Comparison of ENCODE assay signal across 23 cellular contexts in the genomic region with DNA sequence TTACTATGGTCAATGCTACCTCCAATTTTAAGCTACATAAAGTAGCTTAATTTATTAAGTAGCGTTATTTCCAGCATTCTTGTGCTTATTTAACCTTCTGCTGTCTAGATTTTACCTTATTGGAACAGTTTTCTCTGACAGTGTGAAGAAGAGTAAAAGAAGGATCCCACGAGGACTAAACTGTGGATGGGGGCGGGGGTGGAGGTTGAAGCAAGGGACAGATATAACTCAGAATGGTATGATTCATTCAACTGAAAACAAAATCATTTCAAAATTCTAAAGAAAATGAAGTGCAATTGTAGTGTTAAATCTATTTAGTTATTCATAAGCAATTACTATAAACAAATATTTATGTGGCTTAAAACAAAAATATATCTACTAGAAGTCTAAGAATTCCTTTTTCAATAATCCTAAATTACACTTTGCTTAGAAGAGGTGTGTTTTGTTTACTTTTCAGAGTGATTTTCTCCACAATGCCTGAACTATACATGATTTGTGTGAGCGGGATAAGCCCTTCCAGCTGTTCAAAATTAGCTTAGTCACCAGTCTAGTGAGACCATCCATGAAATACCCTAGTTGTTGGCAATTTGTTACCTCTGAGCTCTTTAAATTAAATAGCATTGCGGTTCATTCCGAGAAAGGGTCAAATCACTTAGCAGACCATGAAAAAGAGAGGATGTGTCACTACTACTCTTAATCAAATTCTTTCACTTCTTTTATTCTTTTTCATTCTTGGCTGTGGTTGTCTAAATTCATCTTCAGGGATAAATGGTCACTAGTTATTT. TPM values are rescaled to one million over a fixed set of nuclear protein-coding genes. Genes with fewer than 3 reads are reported as not detected.
A peak's percentile ranks its signal among the peaks of the same experiment; 100 is the strongest.
DNase-seq lines count a peak whose midpoint lies in the region; ATAC-seq, FAIRE-seq and TF ChIP-seq lines count a peak whose summit lies in the region.
"Had no signal": no experiment of that assay in that cellular context is flagged by ENCODE, and none has a peak within 500 bp of the region (broad histone marks: within the 10 kb centered on the region; RNA-seq: fewer than 3 reads in every experiment).

No MANE protein-coding gene starts in this region.

- no peaks in the 10 kb centered on the region; the same call in 2 of the 3 replicates for H3K9me3 ChIP-seq in GM12878 (replicated peaks; ENCODE audit: control insufficient read depth, insufficient read depth, low read length)
- H3K9me3 ChIP-seq: adrenal gland, suprapubic skin had no signal

- H3K36me3 Mint-ChIP-seq in activated CD4-positive, alpha-beta T cell treated with anti-CD3 and anti-CD28 coated beads, Interleukin-2, amount 10 ng/mL, durations not matched to agents 24 days and 14 days (ENCODE audit: low read depth) = no peaks in the 10 kb centered on the region
- H3K36me3 Mint-ChIP-seq: memory B cell had no signal

- no peak for TF ChIP-seq EP300 in GM12878 (IDR thresholded peaks at IDR 0.05; ENCODE audit: borderline replicate concordance in 1 of 2, control insufficient read depth in 1 of 2, low read depth in 2 of 2, low read length in 2 of 2)

- SMC1A ChIA-PET in GM12878 (lab: Charles Lee; ENCODE audit: uncharacterized antibody, unreplicated experiment) = no interaction called here

- no peak overlapping the region for H2AFZ ChIP-seq in GM12878 (ENCODE audit: control insufficient read depth, low read depth, low read length)

- TF ChIP-seq CTCF in GM12878 (IDR thresholded peaks at IDR 0.05 in 2 of 3, conservative IDR thresholded peaks at IDR 0.05 in 1 of 3; ENCODE audit: control insufficient read depth in 2 of 3, extremely low read depth in 1 of 3, insufficient read depth in 1 of 3, low read depth in 3 of 3, low read length in 3 of 3) = no peak
- TF ChIP-seq CTCF in retinal pigment epithelial cell (conservative IDR thresholded peaks at IDR 0.05; ENCODE audit: low read depth, low read length) = no peak
- TF ChIP-seq CTCF in GM20000 (IDR thresholded peaks at IDR 0.05; ENCODE audit: extremely low read depth, missing control alignments) = no peak

- POLR2A ChIA-PET in GM12878 (lab: Charles Lee) = interaction anchor here (0.6 kb wide), 1 partner anchor 8 kb away, joined by 3 read pairs; no protein-coding TSS in a partner anchor

- H3K9me3 Mint-ChIP-seq in activated CD4-positive, alpha-beta T cell treated with anti-CD3 and anti-CD28 coated beads, Interleukin-2, amount 10 ng/mL, durations not matched to agents 24 days and 14 days = no peaks in the 10 kb centered on the region
- H3K9me3 Mint-ChIP-seq: activated T-helper 1 cell treated with anti-CD3 and anti-CD28 coated beads, Interleukin-12 subunit alpha, Interleukin-12 subunit beta, Interleukin-2, Interleukin-4 antibody, amounts not matched to agents 30 ng/mL and 10 ng/mL and 1 ng/mL, durations not matched to agents 14 hours and 24 hours and 36 hours; central memory CD8-positive, alpha-beta T cell; effector memory CD8-positive, alpha-beta T cell; memory B cell; neural crest cell had no signal

- no peak for TF ChIP-seq RAD21 in GM12878 (IDR thresholded peaks at IDR 0.05; ENCODE audit: insufficient read depth, low read depth, low read length)

- FAIRE-seq in GM12878 (lab: Jason Lieb, UNC) = peak; percentile 18

- no peak overlapping the region for H3K9ac ChIP-seq in GM12878 (ENCODE audit: control insufficient read depth, insufficient read depth, low read length)

- no peak overlapping the region for H3K4me3 Mint-ChIP-seq in activated CD4-positive, alpha-beta T cell treated with anti-CD3 and anti-CD28 coated beads, Interleukin-2, amount 10 ng/mL, durations not matched to agents 24 days and 14 days
- H3K4me3 Mint-ChIP-seq: activated T-helper 1 cell treated with anti-CD3 and anti-CD28 coated beads, Interleukin-12 subunit alpha, Interleukin-12 subunit beta, Interleukin-2, Interleukin-4 antibody, amounts not matched to agents 30 ng/mL and 10 ng/mL and 1 ng/mL, durations not matched to agents 14 hours and 24 hours and 36 hours; central memory CD8-positive, alpha-beta T cell; effector memory CD8-positive, alpha-beta T cell; memory B cell; neural crest cell had no signal

- H3K4me3 ChIP-seq in GM12878 (no peak overlapping the region), retinal pigment epithelial cell (ENCODE audit: low read length) (no peak overlapping the region)
- H3K4me3 ChIP-seq: adrenal gland, suprapubic skin had no signal

- H3K4me2 ChIP-seq in GM12878 (ENCODE audit: control insufficient read depth, insufficient read depth) = no peak overlapping the region

- H3K27ac Mint-ChIP-seq in activated CD4-positive, alpha-beta T cell treated with anti-CD3 and anti-CD28 coated beads, Interleukin-2, amount 10 ng/mL, durations not matched to agents 24 days and 14 days = no peak overlapping the region
- H3K27ac Mint-ChIP-seq: activated T-helper 1 cell treated with anti-CD3 and anti-CD28 coated beads, Interleukin-12 subunit alpha, Interleukin-12 subunit beta, Interleukin-2, Interleukin-4 antibody, amounts not matched to agents 30 ng/mL and 10 ng/mL and 1 ng/mL, durations not matched to agents 14 hours and 24 hours and 36 hours; effector memory CD8-positive, alpha-beta T cell; memory B cell had no signal

- peaks cover 20% of the 10 kb centered on the region for H3K27me3 Mint-ChIP-seq in activated CD4-positive, alpha-beta T cell treated with anti-CD3 and anti-CD28 coated beads, Interleukin-2, amount 10 ng/mL, durations not matched to agents 24 days and 14 days
- H3K27me3 Mint-ChIP-seq: central memory CD8-positive, alpha-beta T cell; effector memory CD8-positive, alpha-beta T cell; memory B cell had no signal

- 10% methylated on average over 6 of the region's 6 CpGs for WGBS in GM12878 (ENCODE audit: insufficient coverage, insufficient replicate concordance, low lambda C conversion rate, missing lambda C conversion rate)

- in situ Hi-C loops in GM12878 (cut with MboI) = no loop called here

- H3K36me3 ChIP-seq in GM12878 (ENCODE audit: control insufficient read depth in 2 of 2, insufficient read depth in 2 of 2, low read length in 1 of 2) = no peaks in the 10 kb centered on the region
- H3K36me3 ChIP-seq: adrenal gland, suprapubic skin had no signal

- no peaks in the 10 kb centered on the region for H3K79me2 ChIP-seq in GM12878 (ENCODE audit: control insufficient read depth, insufficient read depth, low read length)

- no peak overlapping the region for H3K27ac ChIP-seq in GM12878 (ENCODE audit: control insufficient read depth, insufficient read depth)
- H3K27ac ChIP-seq: adrenal gland, suprapubic skin had no signal

- H3K4me1 Mint-ChIP-seq in activated CD4-positive, alpha-beta T cell treated with anti-CD3 and anti-CD28 coated beads, Interleukin-2, amount 10 ng/mL, durations not matched to agents 24 days and 14 days = peaks cover 4% of the 10 kb centered on the region

- peak; percentile 34 to 51 for DNase-seq in activated CD4-positive, alpha-beta T cell treated with anti-CD3 and anti-CD28 coated beads, Interleukin-2, amount 50 U/mL, for 48 hours
- no peak for DNase-seq in activated CD4-positive, alpha-beta T cell treated with anti-CD3 and anti-CD28 coated beads, Interleukin-2, amount 10 ng/mL, durations not matched to agents 24 days and 14 days
- DNase-seq in LHCN-M2 (ENCODE audit: low read depth) (peak; percentile 92), GM12878 (ENCODE audit: low read depth, low spot score) (no peak), retinal pigment epithelial cell (ENCODE audit: low read depth) (peak; percentile 87), GM20000 (ENCODE audit: low spot score) (no peak)
- DNase-seq: ACHN; adrenal gland; DMS79 treated with DMSO at 0.1 percent for 48 hours; effector memory CD8-positive, alpha-beta T cell; islet precursor cell; NCI-H1436 treated with DMSO at 0.1 percent for 48 hours; NCI-H446; SIG-M5; T-helper 2 cell had no signal

- no TSS peak for BruUV-seq in GM12878 (replicated peaks; lab: Mats Ljungman, UMichigan)

- ATAC-seq in GM12878 (no peak), HG03520 (IDR thresholded peaks at IDR 0.05; ENCODE audit: unreplicated experiment) (no peak), GM18909 (IDR thresholded peaks at IDR 0.05; ENCODE audit: poor library complexity, unreplicated experiment) (no peak)
- ATAC-seq: effector memory CD8-positive, alpha-beta T cell had no signal

- CTCF ChIA-PET in GM12878 (lab: Yijun Ruan, JAX) = interaction anchor here (1.1 kb wide), 1 partner anchor 194 kb away, joined by 3 read pairs; no protein-coding TSS in a partner anchor

- H3K4me1 ChIP-seq in GM12878 (ENCODE audit: control insufficient read depth, insufficient read depth, low read length) = no peaks in the 10 kb centered on the region
- H3K4me1 ChIP-seq: adrenal gland, suprapubic skin had no signal

- no peaks in the 10 kb centered on the region for H4K20me1 ChIP-seq in GM12878 (ENCODE audit: control insufficient read depth, insufficient read depth)

- RAD21 ChIA-PET in GM12878 (lab: Charles Lee; ENCODE audit: unreplicated experiment) = interaction anchor here (0.5 to 1.3 kb wide), 2 partner anchors 13 to 105 kb away, joined by 3 to 4 read pairs; no protein-coding TSS in a partner anchor

- no peaks in the 10 kb centered on the region; a peak in 1 of 4 replicates for H3K27me3 ChIP-seq in GM12878 (replicated peaks in 1 of 2; ENCODE audit: control insufficient read depth in 2 of 2, insufficient read depth in 2 of 2, low read length in 1 of 2)
- H3K27me3 ChIP-seq: adrenal gland, suprapubic skin had no signal

- intact Hi-C loops in activated CD4-positive, alpha-beta T cell treated with anti-CD3 and anti-CD28 coated beads, Interleukin-2, amount 10 ng/mL, durations not matched to agents 24 days and 14 days (cut with micrococcal nuclease) = loop anchor here (1.0 to 5.0 kb wide), 2 partner anchors 13 to 39 kb away; no protein-coding TSS in a partner anchor
- intact Hi-C loops in GM12878 (cut with micrococcal nuclease; ENCODE audit: unreplicated experiment) = no loop called here

- no peak for TF ChIP-seq POLR2A in GM12878 (IDR thresholded peaks at IDR 0.05; ENCODE audit: low read depth, low read length)

RNA-seq across cellular contexts. Expression of a gene that starts 11.6 kb away (rescaled TPM):
- total RNA-seq in activated CD4-positive, alpha-beta T cell treated with anti-CD3 and anti-CD28 coated beads, Interleukin-2, amount 10 ng/mL, durations not matched to agents 24 days and 14 days = 5.5 TPM in 2 replicates
- total RNA-seq in LHCN-M2 (2014; rRNA removed) (0.64 and 1.4 TPM in 2 replicates), GM12878 (2014; rRNA removed) (3.2 and 4.3 TPM in 2 replicates), GM12878 (2014; rRNA removed; fragmentation: Illumina TruSeq; extraction: Trizol) (5.5 and 6.4 TPM in 2 replicates), GM12878 (2021) (4.7 and 5.3 TPM in 2 replicates)
- 0.06 TPM for polyA plus RNA-seq in LHCN-M2 (2012)
- total RNA-seq in GM12878 (2013; cell fraction: nucleolus; rRNA removed) = 35.3 and 39.2 TPM in 2 replicates
- polyA plus RNA-seq in GM12878 (2011; ENCODE audit: low read depth) = 0.49 TPM
- polyA plus RNA-seq in GM12878 (2011; rRNA removed) (3.5 and 4.8 TPM in 2 replicates), GM12878 (2014; fragmentation: Illumina TruSeq; extraction: Trizol) (4.1 and 5.6 TPM in 2 replicates), GM12878 (2014; fragmentation: Nextera tagmentation; extraction: Ambion mirVana) (1 to 10 TPM; 1.3 TPM), GM12878 (2014; rRNA removed) (2.2 and 2.5 TPM in 2 replicates), GM12878 (2016; fragmentation: Nextera tagmentation; extraction: Ambion mirVana) (1 to 10 TPM in 1 of 2 experiments, under 1 TPM in 1; 0.84 to 4.3 TPM)
- 1.6 TPM in 2 replicates for polyA plus RNA-seq in GM12878 (2011; cell fraction: cytosol; rRNA removed)
- 2.5 and 3.5 TPM in 2 replicates for polyA plus RNA-seq in GM12878 (2011; cell fraction: nucleus; rRNA removed)
- polyA plus RNA-seq in GM12878 (2012) = 0.60 and 1.3 TPM in 2 replicates
- polyA minus RNA-seq in GM12878 (2011; rRNA and poly(A)+ RNA removed) = 3.5 and 5.6 TPM in 2 replicates
- polyA minus RNA-seq in GM12878 (2011; cell fraction: cytosol; rRNA and poly(A)+ RNA removed) = 2.1 and 2.8 TPM in 2 replicates
- 8.3 and 16.7 TPM in 2 replicates for polyA minus RNA-seq in GM12878 (2011; cell fraction: nucleus; rRNA and poly(A)+ RNA removed)
- total RNA-seq: fibroblast of lung had no signal
- polyA plus RNA-seq: fibroblast of lung had no signal

Comparison
In these comparisons a context has a peak if more than half of its experiments do, and no peak if none do; other contexts are left out.
1. DNase-seq: peak in activated CD4-positive, alpha-beta T cell treated with anti-CD3 and anti-CD28 coated beads, Interleukin-2, amount 50 U/mL, for 48 hours (2 of 2), LHCN-M2 (single experiment) and retinal pigment epithelial cell (single experiment); none in activated CD4-positive, alpha-beta T cell treated with anti-CD3 and anti-CD28 coated beads, Interleukin-2, amount 10 ng/mL, durations not matched to agents 24 days and 14 days (single experiment), GM12878 (single experiment) and GM20000 (single experiment).